ENCODE assay signal across 8 cellular contexts in the genomic region with DNA sequence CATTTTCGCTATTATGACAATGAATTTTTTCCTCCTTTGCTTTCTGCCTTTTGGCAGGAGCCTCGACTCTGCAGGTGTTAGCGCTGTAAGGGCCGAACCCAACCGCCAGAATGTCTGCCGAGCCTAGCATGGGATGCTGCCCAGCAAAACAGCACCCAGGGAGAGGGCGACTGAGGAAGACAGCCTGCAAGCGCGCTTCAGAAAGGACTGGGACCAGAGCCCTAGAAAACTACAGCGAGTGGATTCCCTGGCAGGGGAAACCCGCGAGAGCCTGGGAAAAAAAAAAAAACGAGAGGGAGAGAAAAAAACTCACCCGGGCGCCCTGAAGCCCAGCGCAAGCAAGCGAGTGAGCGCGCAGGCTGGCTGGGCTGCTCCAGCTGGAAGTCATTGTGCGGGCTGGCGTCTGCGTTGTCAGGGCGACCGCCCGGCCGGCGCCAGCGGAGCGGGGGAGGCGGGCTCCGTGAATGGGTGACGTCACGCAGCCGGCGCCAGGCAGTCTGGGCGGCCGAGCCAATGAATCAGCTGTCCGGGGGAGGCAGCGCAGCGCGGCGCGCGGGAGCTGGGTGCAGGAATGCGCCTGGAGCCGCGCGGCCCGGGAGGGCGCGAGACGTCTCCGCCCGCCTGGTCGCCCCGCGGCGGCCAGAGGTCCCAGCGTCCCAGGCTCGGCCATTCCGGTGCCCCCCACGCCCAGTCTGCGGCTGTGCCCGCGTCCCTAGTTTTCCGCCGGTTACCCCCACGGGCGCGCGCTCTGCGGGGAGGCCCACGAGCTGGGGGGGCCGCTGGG. TPM values are rescaled to one million over a fixed set of nuclear protein-coding genes. Genes with fewer than 3 reads are reported as not detected.
DNase-seq lines count a peak whose midpoint lies in the region; ATAC-seq and TF ChIP-seq lines count a peak whose summit lies in the region.

No MANE protein-coding gene starts in this region.

- peak overlapping the region; percentile 45 for H3K4me3 ChIP-seq in Jurkat, Clone E6-1 (ENCODE audit: low read length)
- peak overlapping the region; percentile 26 to 64 (median 52) for H3K4me3 ChIP-seq in Peyer's patch
- peak overlapping the region; percentile 60 for H3K4me3 ChIP-seq in cardiac muscle cell

- H3K9me3 ChIP-seq in Peyer's patch: no peaks in the 10 kb centered on the region
- no peaks in the 10 kb centered on the region for H3K9me3 ChIP-seq in cardiac muscle cell (ENCODE audit: low read depth)

- peaks cover 6% of the 10 kb centered on the region for H3K36me3 Mint-ChIP-seq in type B pancreatic cell

- ATAC-seq in GM21786 (IDR thresholded peaks at IDR 0.05; ENCODE audit: unreplicated experiment): peak; percentile 84
- peak; percentile 98 for ATAC-seq in omental fat pad (ENCODE audit: low FRiP score)

- no peaks in the 10 kb centered on the region for H3K27me3 Mint-ChIP-seq in type B pancreatic cell

- H3K4me3 Mint-ChIP-seq in type B pancreatic cell: peak overlapping the region; percentile 96

- H3K27ac Mint-ChIP-seq in type B pancreatic cell: peak overlapping the region; percentile 92

- TF ChIP-seq POLR2A in Peyer's patch (IDR thresholded peaks at IDR 0.05): peak; percentile 80 to 85

- peak in 1 of 6 experiments; percentile 13 for TF ChIP-seq CTCF in Peyer's patch (IDR thresholded peaks at IDR 0.05)
- TF ChIP-seq CTCF in cardiac muscle cell (IDR thresholded peaks at IDR 0.05; ENCODE audit: low read depth, low read length): no peak
- TF ChIP-seq CTCF in omental fat pad (IDR thresholded peaks at IDR 0.05): no peak
- no peak for TF ChIP-seq CTCF in type B pancreatic cell (conservative IDR thresholded peaks at IDR 0.05)

- peak overlapping the region; percentile 70 to 93 (median 86) for H3K27ac ChIP-seq in Peyer's patch
- H3K27ac ChIP-seq in adipose tissue (ENCODE audit: low read depth, low read length): peak overlapping the region; percentile 85
- peak overlapping the region; percentile 99 for H3K27ac ChIP-seq in cardiac muscle cell

- DNase-seq in DMS79 (lab: John Stamatoyannopoulos, UW) (peak; percentile 28), Peyer's patch (peak; percentile 31 to 97 (median 93)), cardiac muscle cell (ENCODE audit: low read depth in 1 of 2, low spot score in 1 of 2) (peak; percentile 98 to 99), omental fat pad (ENCODE audit: low spot score) (peak; percentile 76), type B pancreatic cell (ENCODE audit: extremely low spot score, unreplicated experiment) (peak; percentile 98)
- DNase-seq in Jurkat, Clone E6-1 (ENCODE audit: low read depth, low spot score): peak; percentile 78

- 0 to 1% (median 0%) methylated on average over 45 to 74 of the region's 74 CpGs for WGBS in adipose tissue, 3 donors

- H3K36me3 ChIP-seq in Peyer's patch: no peaks in the 10 kb centered on the region
- H3K36me3 ChIP-seq in cardiac muscle cell: no peaks in the 10 kb centered on the region

- peaks cover 1% of the 10 kb centered on the region for H3K9me3 Mint-ChIP-seq in type B pancreatic cell

- H3K4me1 ChIP-seq in Peyer's patch (peaks cover 0 to 17% (median 0%) of the 10 kb centered on the region in 4 donors), cardiac muscle cell (ENCODE audit: low read depth) (peaks cover 16% of the 10 kb centered on the region)

- H3K27me3 ChIP-seq in Peyer's patch (no peaks in the 10 kb centered on the region), cardiac muscle cell (no peaks in the 10 kb centered on the region)

- H3K4me1 Mint-ChIP-seq in type B pancreatic cell (ENCODE audit: unreplicated experiment): peaks cover 39% of the 10 kb centered on the region

RNA-seq across cellular contexts. Expression of a gene that starts 32.6 kb away (rescaled TPM):
- not detected for polyA plus RNA-seq in Jurkat, Clone E6-1 (2012; ENCODE audit: insufficient read depth, insufficient read length)
- total RNA-seq in Peyer's patch (10 to 100 TPM in 1 of 4 donors, 1 to 10 TPM in 3; 2.8 to 12.3 (median 8.4) TPM), cardiac muscle cell (196 and 265 TPM in 2 replicates), omental fat pad (100 to 1,000 TPM in 2 of 4 donors, 10 to 100 TPM in 1, 1 to 10 TPM in 1; 8.5 to 184 (median 82.1) TPM), type B pancreatic cell (ENCODE audit: low replicate concordance) (83.6 and 90.9 TPM in 2 replicates)
- polyA plus RNA-seq in adipose tissue (10 to 100 TPM; 19.2 to 86.0 (median 34.0) TPM), cardiac muscle cell (312 and 349 TPM in 2 replicates)

Comparison
In these comparisons a context has a peak if more than half of its experiments do, and no peak if none do; other contexts are left out.
1. Peak in every context shown above with its lines: DNase-seq, ATAC-seq, H3K4me3 ChIP-seq and H3K27ac ChIP-seq.
2. DNase-seq: peak in every context shown above with its lines; median percentile 98 in cardiac muscle cell; 98 in type B pancreatic cell; 93 in Peyer's patch; 78 in Jurkat, Clone E6-1; 76 in omental fat pad; 28 in DMS79.